24 cellular contexts compared by ENCODE assay signal in genomic region chr9:26260238-26260637, GRCh38.
DNase-seq lines count a peak whose midpoint lies in the region; ATAC-seq, FAIRE-seq and TF ChIP-seq lines count a peak whose summit lies in the region.
"Had no signal": no experiment of that assay in that cellular context is flagged by ENCODE, and none has a peak within 500 bp of the region (broad histone marks: within the 10 kb centered on the region; RNA-seq: fewer than 3 reads in every experiment).

No MANE protein-coding gene starts in this region.

- DNase-seq in MCF 10A (ENCODE audit: unreplicated experiment) (peak; percentile 67), breast epithelium (ENCODE audit: low spot score in 2 of 2) (no peak), amniotic epithelial cell (ENCODE audit: low read depth) (peak; percentile 16), foreskin keratinocyte (peak; percentile 39 to 70), SHP77 (lab: John Stamatoyannopoulos, UW) (no peak), hypothalamus (lab: John Stamatoyannopoulos, UW) (no peak), kidney (no peak)
- DNase-seq: activated CD8-positive, alpha-beta memory T cell treated with anti-CD3 and anti-CD28 coated beads, Interleukin-2, amount 50 U/mL, for 4 hours; CD4-positive, alpha-beta memory T cell; effector memory CD4-positive, alpha-beta T cell; immature natural killer cell; NCI-H1048; NCI-H2107; NCI-H82; Right ventricle myocardium superior; sigmoid colon; stimulated activated CD4-positive, alpha-beta T cell treated with anti-CD3 and anti-CD28 coated beads, Interleukin-4, amount 100 ng/mL, for 4 hours; T-helper 2 cell had no signal

- no peaks in the 10 kb centered on the region for H3K27me3 Mint-ChIP-seq in MCF 10A (ENCODE audit: insufficient read depth, unreplicated experiment)
- H3K27me3 Mint-ChIP-seq: CD4-positive, alpha-beta memory T cell had no signal

- H3K36me3 ChIP-seq in breast epithelium (no peaks in the 10 kb centered on the region), kidney (ENCODE audit: control insufficient read depth in 1 of 2, insufficient read depth in 2 of 2, low read length in 2 of 2) (no peaks in the 10 kb centered on the region)
- H3K36me3 ChIP-seq: sigmoid colon, thoracic aorta had no signal

- TF ChIP-seq CTCF in MCF 10A (IDR thresholded peaks at IDR 0.05; ENCODE audit: unreplicated experiment) = no peak
- no peak for TF ChIP-seq CTCF in breast epithelium (IDR thresholded peaks at IDR 0.05)
- no peak for TF ChIP-seq CTCF in foreskin keratinocyte (conservative IDR thresholded peaks at IDR 0.05)
- TF ChIP-seq CTCF in kidney (IDR thresholded peaks at IDR 0.05; ENCODE audit: borderline replicate concordance, extremely low read depth, insufficient read depth) = no peak

- CTCF ChIA-PET in MCF 10A (lab: Yijun Ruan, JAX) = no interaction called here

- BruUV-seq in MCF 10A (replicated peaks; lab: Mats Ljungman, UMichigan) = no TSS peak

- H3K27ac Mint-ChIP-seq in MCF 10A (ENCODE audit: low read depth, unreplicated experiment) = no peak overlapping the region
- H3K27ac Mint-ChIP-seq: CD4-positive, alpha-beta memory T cell; immature natural killer cell had no signal

- no peaks in the 10 kb centered on the region for H3K9me3 ChIP-seq in breast epithelium
- no peaks in the 10 kb centered on the region for H3K9me3 ChIP-seq in kidney (ENCODE audit: control insufficient read depth in 1 of 2, low read length in 2 of 2)
- H3K9me3 ChIP-seq: sigmoid colon, thoracic aorta had no signal

- intact Hi-C loops in MCF 10A (cut with micrococcal nuclease) = no loop called here
- intact Hi-C loops in breast epithelium (cut with DNase I; ENCODE audit: low total_unique reads) = no loop called here
- intact Hi-C loops in kidney (cut with DNase I) = no loop called here

- POLR2A ChIA-PET in MCF 10A (lab: Yijun Ruan, JAX) = no interaction called here

- TF ChIP-seq POLR2A in breast epithelium (IDR thresholded peaks at IDR 0.05) = no peak

- peaks cover 24% of the 10 kb centered on the region for H3K4me1 Mint-ChIP-seq in MCF 10A (ENCODE audit: insufficient read depth, unreplicated experiment)
- H3K4me1 Mint-ChIP-seq: CD4-positive, alpha-beta memory T cell; immature natural killer cell; neural crest cell had no signal

- no peaks in the 10 kb centered on the region for H3K4me1 ChIP-seq in breast epithelium
- peaks cover 52% of the 10 kb centered on the region for H3K4me1 ChIP-seq in foreskin keratinocyte
- H3K4me1 ChIP-seq in kidney (ENCODE audit: control insufficient read depth in 1 of 2, insufficient read depth in 1 of 2, low read depth in 1 of 2, low read length in 2 of 2) = no peaks in the 10 kb centered on the region
- H3K4me1 ChIP-seq: sigmoid colon had no signal

- ATAC-seq in foreskin keratinocyte = peak; percentile 40
- no peak for ATAC-seq in HG02588 (IDR thresholded peaks at IDR 0.05; ENCODE audit: unreplicated experiment)
- ATAC-seq: GM12878 had no signal

- H3K4me3 ChIP-seq in breast epithelium (no peak overlapping the region), kidney (ENCODE audit: low read length in 2 of 2) (no peak overlapping the region)
- H3K4me3 ChIP-seq: GM12878, sigmoid colon, thoracic aorta had no signal

- no peaks in the 10 kb centered on the region for H3K9me3 Mint-ChIP-seq in MCF 10A (ENCODE audit: unreplicated experiment)

- H3K4me3 Mint-ChIP-seq in MCF 10A (ENCODE audit: unreplicated experiment) = no peak overlapping the region
- H3K4me3 Mint-ChIP-seq: CD4-positive, alpha-beta memory T cell; immature natural killer cell; neural crest cell had no signal

- H3K27me3 ChIP-seq in breast epithelium = no peaks in the 10 kb centered on the region
- H3K27me3 ChIP-seq in foreskin keratinocyte = no peaks in the 10 kb centered on the region
- H3K27me3 ChIP-seq: sigmoid colon had no signal

- FAIRE-seq in kidney (lab: Jason Lieb, UNC) = no peak
- FAIRE-seq: GM12878, H1 had no signal

- no peak overlapping the region for H3K9ac ChIP-seq in kidney (ENCODE audit: low read length in 2 of 2)

- H3K27ac ChIP-seq in breast epithelium (no peak overlapping the region), foreskin keratinocyte (no peak overlapping the region), kidney (ENCODE audit: low read depth in 2 of 2, low read length in 2 of 2) (no peak overlapping the region)
- H3K27ac ChIP-seq: 22Rv1, sigmoid colon, thoracic aorta had no signal

- no peaks in the 10 kb centered on the region for H3K36me3 Mint-ChIP-seq in MCF 10A (ENCODE audit: insufficient read depth, unreplicated experiment)
- H3K36me3 Mint-ChIP-seq: CD4-positive, alpha-beta memory T cell; immature natural killer cell had no signal

Comparison
In these comparisons a context has a peak if more than half of its experiments do, and no peak if none do; other contexts are left out.
1. DNase-seq: peak in MCF 10A (single experiment), amniotic epithelial cell (single experiment) and foreskin keratinocyte (2 of 2); none in breast epithelium (0 of 2), SHP77 (0 of 2), hypothalamus (0 of 51) and kidney (single experiment).